26 cellular contexts compared by ENCODE assay signal in genomic region chr4:157763490-157763889, GRCh38.
DNase-seq lines count a peak whose midpoint lies in the region; ATAC-seq, FAIRE-seq and TF ChIP-seq lines count a peak whose summit lies in the region.
"Had no signal": no experiment of that assay in that cellular context is flagged by ENCODE, and none has a peak within 500 bp of the region (broad histone marks: within the 10 kb centered on the region; RNA-seq: fewer than 3 reads in every experiment).

No MANE protein-coding gene starts in this region.

- H3K36me3 Mint-ChIP-seq in Caco-2 (ENCODE audit: insufficient read depth, unreplicated experiment) = peaks cover 8% of the 10 kb centered on the region
- H3K36me3 Mint-ChIP-seq: CD14-positive monocyte; CD8-positive, alpha-beta memory T cell had no signal

- DNase-seq in Caco-2 = no peak
- peak; percentile 28 for DNase-seq in OCI-M1 (lab: John Stamatoyannopoulos, UW)
- DNase-seq in left lobe of liver (ENCODE audit: low spot score) = no peak
- DNase-seq in small intestine = peak; percentile 44
- no peak for DNase-seq in activated effector memory CD4-positive, alpha-beta T cell treated with anti-CD3 and anti-CD28 coated beads, Interleukin-2, amount 50 U/mL, for 16 hours
- DNase-seq: 8988T; ACHN; AML-193; BE2C; Calu3; CD4-positive, alpha-beta T cell; CD8-positive, alpha-beta memory T cell; DMS53; DMS79 treated with DMSO at 0.1 percent for 48 hours; GF-D8; GOT3; HFFc6 had no signal

- no peak for TF ChIP-seq CTCF in Caco-2 (IDR thresholded peaks at IDR 0.05; ENCODE audit: insufficient read depth in 1 of 2, low read depth in 1 of 2, low read length in 1 of 2, severe bottlenecking in 1 of 2, unreplicated experiment in 1 of 2)

- H3K27me3 ChIP-seq in Caco-2 (replicated peaks; ENCODE audit: control insufficient read depth, insufficient read depth, low read length) (no peaks in the 10 kb centered on the region), small intestine (ENCODE audit: control insufficient read depth in 2 of 2, insufficient read depth in 2 of 2, low read length in 2 of 2) (no peaks in the 10 kb centered on the region)
- H3K27me3 ChIP-seq: BE2C; BLaER1 treated with 17β-estradiol and CSF1 and Interleukin-3, amounts not matched to agents 10 nM and 100 nM had no signal

- no peak for FAIRE-seq in small intestine (lab: Jason Lieb, UNC)
- FAIRE-seq: A549, GM12891, GM18507, H54 had no signal

- H3K4me3 ChIP-seq in Caco-2 (ENCODE audit: low read depth, low read length) (no peak overlapping the region), small intestine (ENCODE audit: low read depth in 1 of 2, low read length in 2 of 2) (no peak overlapping the region)
- H3K4me3 ChIP-seq: A549; BLaER1 treated with 17β-estradiol and CSF1 and Interleukin-3, amounts not matched to agents 10 nM and 100 nM; HAP-1 had no signal

- intact Hi-C loops in Caco-2 (cut with micrococcal nuclease; ENCODE audit: unreplicated experiment) = loop anchor here (2.0 kb wide), 1 partner anchor 41 kb away; no protein-coding TSS in a partner anchor

- ATAC-seq in left lobe of liver (peak; percentile 58), HG03135 (IDR thresholded peaks at IDR 0.05; ENCODE audit: unreplicated experiment) (no peak), GM19452 (IDR thresholded peaks at IDR 0.05; ENCODE audit: unreplicated experiment) (no peak)
- ATAC-seq: A549 had no signal

- H3K4me1 Mint-ChIP-seq in Caco-2 (ENCODE audit: low read depth, unreplicated experiment) = peaks cover 7% of the 10 kb centered on the region
- H3K4me1 Mint-ChIP-seq: CD14-positive monocyte; CD8-positive, alpha-beta memory T cell had no signal

- CTCF ChIA-PET in Caco-2 (lab: Charles Lee) = no interaction called here

- no peak overlapping the region for H3K27ac ChIP-seq in small intestine (ENCODE audit: low read depth in 1 of 2, low read length in 1 of 2)
- H3K27ac ChIP-seq: A549; BLaER1 treated with 17β-estradiol and CSF1 and Interleukin-3, amounts not matched to agents 10 nM and 100 nM had no signal

- WGBS in small intestine, 3 donors = 7 to 40% (median 10%) methylated on average over 1 of the region's 1 CpG

- H3K4me3 Mint-ChIP-seq in Caco-2 (ENCODE audit: unreplicated experiment) = peak overlapping the region; percentile 49
- H3K4me3 Mint-ChIP-seq: CD14-positive monocyte; CD4-positive, alpha-beta T cell; CD8-positive, alpha-beta memory T cell; HFFc6 had no signal

- H3K9me3 Mint-ChIP-seq in Caco-2 (ENCODE audit: unreplicated experiment) = no peaks in the 10 kb centered on the region

- no peaks in the 10 kb centered on the region for H3K27me3 Mint-ChIP-seq in Caco-2 (ENCODE audit: insufficient read depth, unreplicated experiment)
- H3K27me3 Mint-ChIP-seq: CD4-positive, alpha-beta T cell had no signal

- H3K36me3 ChIP-seq in Caco-2 (ENCODE audit: control insufficient read depth, insufficient read depth, low read length) (no peaks in the 10 kb centered on the region), small intestine (ENCODE audit: control insufficient read depth in 2 of 2, insufficient read depth in 2 of 2, low read length in 2 of 2) (no peaks in the 10 kb centered on the region)
- H3K36me3 ChIP-seq: BE2C; BLaER1 treated with 17β-estradiol and CSF1 and Interleukin-3, amounts not matched to agents 10 nM and 100 nM; HAP-1 had no signal

- BruUV-seq in Caco-2 (replicated peaks; lab: Mats Ljungman, UMichigan) = no TSS peak

- peaks cover 7% of the 10 kb centered on the region; the same call in 1 of the 2 replicates for H3K4me1 ChIP-seq in Caco-2
- H3K4me1 ChIP-seq in small intestine (ENCODE audit: control insufficient read depth in 2 of 2, insufficient read depth in 1 of 2, low read depth in 1 of 2, low read length in 1 of 2) = no peaks in the 10 kb centered on the region
- H3K4me1 ChIP-seq: A549, HAP-1 had no signal

- H3K9me3 ChIP-seq in Caco-2 (no peaks in the 10 kb centered on the region), small intestine (ENCODE audit: control insufficient read depth, low read depth) (no peaks in the 10 kb centered on the region)
- H3K9me3 ChIP-seq: A549; BE2C; BLaER1 treated with 17β-estradiol and CSF1 and Interleukin-3, amounts not matched to agents 10 nM and 100 nM; HAP-1 had no signal

- POLR2A ChIA-PET in Caco-2 (lab: Charles Lee) = no interaction called here

- H3K27ac Mint-ChIP-seq in Caco-2 (ENCODE audit: unreplicated experiment) = peak overlapping the region; percentile 71
- H3K27ac Mint-ChIP-seq: CD14-positive monocyte; CD4-positive, alpha-beta T cell; CD8-positive, alpha-beta memory T cell; HFFc6 had no signal

Comparison
In these comparisons a context has a peak if more than half of its experiments do, and no peak if none do; other contexts are left out.
1. DNase-seq: peak in OCI-M1 (single experiment) and small intestine (single experiment); none in Caco-2 (0 of 2), left lobe of liver (single experiment) and activated effector memory CD4-positive, alpha-beta T cell treated with anti-CD3 and anti-CD28 coated beads, Interleukin-2, amount 50 U/mL, for 16 hours (single experiment).